18 cellular contexts compared by ENCODE assay signal in genomic region chr3:156847746-156848339, GRCh38. TPM values are rescaled to one million over a fixed set of nuclear protein-coding genes. Genes with fewer than 3 reads are reported as not detected.
DNase-seq lines count a peak whose midpoint lies in the region; ATAC-seq and TF ChIP-seq lines count a peak whose summit lies in the region.
"Had no signal": no experiment of that assay in that cellular context is flagged by ENCODE, and none has a peak within 500 bp of the region (broad histone marks: within the 10 kb centered on the region; RNA-seq: fewer than 3 reads in every experiment).

No MANE protein-coding gene starts in this region.

- in situ Hi-C loops in IMR-90 (cut with MboI; ENCODE audit: low sequenced_read_pairs): loop anchor here (25.0 kb wide), 1 partner anchor 311 kb away; no protein-coding TSS in a partner anchor

- H2AFZ ChIP-seq in IMR-90 (replicated peaks; ENCODE audit: low read length, poor library complexity): no peak overlapping the region

- no peak overlapping the region for H2AK9ac ChIP-seq in IMR-90 (replicated peaks; ENCODE audit: low read depth, low read length, poor library complexity)

- no peak overlapping the region for H3K9ac ChIP-seq in IMR-90 (ENCODE audit: low read depth, low read length)
- H3K9ac ChIP-seq: BLaER1 treated with 17β-estradiol and CSF1 and Interleukin-3, amounts not matched to agents 10 nM and 100 nM had no signal

- no peaks in the 10 kb centered on the region for H4K20me1 ChIP-seq in IMR-90 (ENCODE audit: insufficient read depth, low read length)
- H4K20me1 ChIP-seq: BLaER1 treated with 17β-estradiol and CSF1 and Interleukin-3, amounts not matched to agents 10 nM and 100 nM had no signal

- H3K23ac ChIP-seq in IMR-90 (ENCODE audit: low read depth, low read length): no peak overlapping the region

- POLR2A ChIA-PET in BJ (lab: Charles Lee): no interaction called here
- POLR2A ChIA-PET in IMR-90 (lab: Charles Lee; ENCODE audit: unreplicated experiment): no interaction called here

- H3K4me1 ChIP-seq in IMR-90 (ENCODE audit: control insufficient read depth, insufficient read depth, low read length): no peaks in the 10 kb centered on the region
- H3K4me1 ChIP-seq: BLaER1 treated with 17β-estradiol and CSF1 and Interleukin-3, amounts not matched to agents 10 nM and 100 nM; HAP-1 had no signal

- no peak for ATAC-seq in IMR-90 (ENCODE audit: low read depth)
- ATAC-seq in GM21737 (IDR thresholded peaks at IDR 0.05; ENCODE audit: unreplicated experiment): no peak
- no peak for ATAC-seq in omental fat pad (ENCODE audit: low FRiP score)
- ATAC-seq: CD8-positive, alpha-beta T cell; Right ventricle myocardium inferior had no signal

- no peak overlapping the region for H2BK120ac ChIP-seq in IMR-90 (ENCODE audit: low read depth, low read length)

- TF ChIP-seq CTCF in BJ (IDR thresholded peaks at IDR 0.05; ENCODE audit: insufficient read depth, low read depth, low read length) (no peak), IMR-90 (conservative IDR thresholded peaks at IDR 0.05; ENCODE audit: low read depth, low read length) (no peak), fibroblast of mammary gland (conservative IDR thresholded peaks at IDR 0.05; ENCODE audit: control insufficient read depth, insufficient read depth, low read depth, low read length) (no peak), omental fat pad (IDR thresholded peaks at IDR 0.05) (no peak)

- DNase-seq in BJ (ENCODE audit: low read depth): peak; percentile 26
- DNase-seq in IMR-90: no peak
- DNase-seq in fibroblast of mammary gland (ENCODE audit: low read depth): peak; percentile 20
- no peak for DNase-seq in HCEC 1CT
- DNase-seq in D341Med (ENCODE audit: low spot score): no peak
- DNase-seq in omental fat pad (ENCODE audit: low spot score): no peak
- DNase-seq: Calu3; CD8-positive, alpha-beta T cell; DMS53; NCI-H1694; NCI-H2081 treated with DMSO at 0.1 percent for 48 hours; NCI-H748 treated with DMSO at 0.1 percent for 48 hours; SW 1271 had no signal

- H4K91ac ChIP-seq in IMR-90 (ENCODE audit: insufficient read depth, low read depth, low read length): no peak overlapping the region

- no peak overlapping the region for H3K4ac ChIP-seq in IMR-90 (ENCODE audit: low read depth, low read length)

- no peak for TF ChIP-seq RAD21 in IMR-90 (IDR thresholded peaks at IDR 0.05; ENCODE audit: low read length)

- dilution Hi-C loops in IMR-90 (cut with HindIII; ENCODE audit: low sequenced_read_pairs, unreplicated experiment): no loop called here

- H4K5ac ChIP-seq in IMR-90 (ENCODE audit: low read depth, low read length): no peak overlapping the region

- no peak overlapping the region for H4K8ac ChIP-seq in IMR-90 (ENCODE audit: low read depth in 2 of 2, low read length in 2 of 2)

- H3K9me1 ChIP-seq in IMR-90 (ENCODE audit: insufficient read depth, low read length): no peaks in the 10 kb centered on the region

- no TSS peak for BruUV-seq in IMR-90 (replicated peaks; lab: Mats Ljungman, UMichigan)

- H2AK5ac ChIP-seq in IMR-90 (ENCODE audit: low read depth, low read length): no peak overlapping the region

- H2BK20ac ChIP-seq in IMR-90 (ENCODE audit: low read depth, low read length): no peak overlapping the region

- H2BK5ac ChIP-seq in IMR-90 (ENCODE audit: low read depth, low read length, poor library complexity, severe bottlenecking): no peak overlapping the region

- no peak overlapping the region for H3K4me2 ChIP-seq in IMR-90 (ENCODE audit: low read depth, low read length)
- H3K4me2 ChIP-seq: BLaER1 treated with 17β-estradiol and CSF1 and Interleukin-3, amounts not matched to agents 10 nM and 100 nM had no signal

- no peak overlapping the region for H3K4me3 ChIP-seq in BJ (ENCODE audit: low read depth, low read length)
- H3K4me3 ChIP-seq in IMR-90 (ENCODE audit: insufficient read depth, low read depth, low read length): no peak overlapping the region
- no peak overlapping the region for H3K4me3 ChIP-seq in fibroblast of mammary gland (ENCODE audit: control insufficient read depth, low read depth, low read length)
- H3K4me3 ChIP-seq: BLaER1 treated with 17β-estradiol and CSF1 and Interleukin-3, amounts not matched to agents 10 nM and 100 nM; HAP-1 had no signal

- H3K36me3 ChIP-seq in BJ (ENCODE audit: control insufficient read depth, insufficient read depth, low read length) (no peaks in the 10 kb centered on the region), IMR-90 (ENCODE audit: control insufficient read depth, insufficient read depth, low read length) (no peaks in the 10 kb centered on the region)
- H3K36me3 ChIP-seq: BLaER1 treated with 17β-estradiol and CSF1 and Interleukin-3, amounts not matched to agents 10 nM and 100 nM; HAP-1 had no signal

- intact Hi-C loops in IMR-90 (cut with micrococcal nuclease): no loop called here

- no peaks in the 10 kb centered on the region for H3K79me1 ChIP-seq in IMR-90 (ENCODE audit: low read depth in 1 of 2, low read length in 2 of 2)

- H3K27ac ChIP-seq in IMR-90 (ENCODE audit: insufficient read depth, low read length): no peak overlapping the region
- H3K27ac ChIP-seq: BLaER1 treated with 17β-estradiol and CSF1 and Interleukin-3, amounts not matched to agents 10 nM and 100 nM had no signal

- no peak for TF ChIP-seq POLR2A in IMR-90 (IDR thresholded peaks at IDR 0.05; ENCODE audit: low read depth, low read length)

- H2BK15ac ChIP-seq in IMR-90 (ENCODE audit: low read depth, low read length): no peak overlapping the region

- no peak overlapping the region for H3K14ac ChIP-seq in IMR-90 (replicated peaks; ENCODE audit: low read depth, low read length)

- H3K18ac ChIP-seq in IMR-90 (ENCODE audit: low read depth, low read length): no peak overlapping the region

- H3K27me3 ChIP-seq in BJ (ENCODE audit: control insufficient read depth, insufficient read depth, low read length) (no peaks in the 10 kb centered on the region), IMR-90 (ENCODE audit: control insufficient read depth, insufficient read depth, low read length) (no peaks in the 10 kb centered on the region)
- H3K27me3 ChIP-seq: BLaER1 treated with 17β-estradiol and CSF1 and Interleukin-3, amounts not matched to agents 10 nM and 100 nM had no signal

- H3K56ac ChIP-seq in IMR-90 (ENCODE audit: extremely low read depth, insufficient read depth, low read length): no peak overlapping the region

- CTCF ChIA-PET in BJ (lab: Yijun Ruan, JAX) (no interaction called here), IMR-90 (lab: Yijun Ruan, JAX) (no interaction called here)

- H3K9me3 ChIP-seq in IMR-90 (ENCODE audit: control insufficient read depth, insufficient read depth, low read length): no peaks in the 10 kb centered on the region
- H3K9me3 ChIP-seq: BLaER1 treated with 17β-estradiol and CSF1 and Interleukin-3, amounts not matched to agents 10 nM and 100 nM; HAP-1 had no signal

TF ChIP-seq in IMR-90, 13 proteins besides CTCF, POLR2A, EP300 and RAD21:
- TF ChIP-seq CEBPB (IDR thresholded peaks at IDR 0.05; ENCODE audit: low read depth, low read length) (peak; percentile 47), CHD1 (IDR thresholded peaks at IDR 0.05; ENCODE audit: low read depth, low read length) (no peak)

RNA-seq across cellular contexts. Expression of gene LEKR1, which starts 21.7 kb away (rescaled TPM):
- polyA plus RNA-seq in BJ (2011; rRNA removed) (0.12 and 0.53 TPM in 2 replicates), IMR-90 (2012; rRNA removed) (0.10 and 0.19 TPM in 2 replicates)
- 0.26 and 0.66 TPM in 2 replicates for polyA minus RNA-seq in BJ (2011; rRNA and poly(A)+ RNA removed)
- total RNA-seq in IMR-90 (2012; rRNA removed) (0.36 and 0.56 TPM in 2 replicates), omental fat pad (1 to 10 TPM in 1 of 4 donors, not detected in 3; 1.7 TPM)
- 0.05 TPM in 2 replicates for polyA plus RNA-seq in IMR-90 (2012; cell fraction: cytosol; rRNA removed)
- polyA plus RNA-seq in IMR-90 (2012; cell fraction: nucleus; rRNA removed; ENCODE audit: low replicate concordance): 0.14 and 0.31 TPM in 2 replicates
- total RNA-seq: SK-MEL-5 had no signal

Comparison
In these comparisons a context has a peak if more than half of its experiments do, and no peak if none do; other contexts are left out.
1. DNase-seq: peak in BJ (single experiment) and fibroblast of mammary gland (single experiment); none in IMR-90 (single experiment), HCEC 1CT (single experiment), D341Med (single experiment) and omental fat pad (single experiment).